In the genomic region with DNA sequence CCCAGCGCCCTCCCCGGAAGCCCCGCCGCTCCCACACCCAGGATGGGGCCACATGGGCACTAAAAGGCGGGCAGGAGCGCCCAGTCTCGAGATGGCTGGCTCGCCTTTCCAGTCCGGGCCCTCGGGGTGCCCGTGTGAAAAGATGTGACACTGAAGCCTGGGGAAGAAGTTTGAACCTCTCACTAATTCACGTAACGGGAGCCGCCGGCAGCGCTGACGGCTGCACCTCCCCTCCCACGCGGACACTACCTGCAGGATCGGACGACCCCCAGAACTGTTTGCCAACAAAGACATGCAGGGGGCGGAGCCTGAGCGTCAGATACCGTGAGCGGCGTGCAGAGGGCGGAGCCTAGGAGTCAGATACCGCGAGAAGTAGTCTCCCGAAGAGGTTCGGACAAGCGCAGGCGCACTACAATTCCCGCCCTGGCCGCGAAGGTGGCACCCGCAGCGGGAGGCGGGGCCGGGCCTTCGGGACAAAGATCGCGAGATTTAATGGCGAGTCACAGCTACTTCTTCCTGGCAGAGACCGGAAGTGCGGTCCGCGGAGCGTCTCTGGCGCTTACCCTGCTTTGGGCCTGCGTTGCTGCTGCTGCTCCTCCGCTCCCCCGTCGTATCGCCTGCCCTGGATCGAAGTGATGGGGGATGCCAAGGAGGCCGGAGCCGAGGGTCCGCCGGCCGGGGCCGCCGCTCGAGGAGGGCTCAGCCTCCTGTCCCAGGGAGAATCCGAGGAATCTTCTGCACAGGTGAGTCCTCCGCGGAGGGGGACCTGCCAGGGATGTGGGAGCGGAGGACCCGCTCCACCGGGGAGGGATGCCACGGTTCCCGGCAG, we compare ENCODE assay signal across 1 cellular context.
TF ChIP-seq lines count a peak whose summit lies in the region.

A gene with protein sequence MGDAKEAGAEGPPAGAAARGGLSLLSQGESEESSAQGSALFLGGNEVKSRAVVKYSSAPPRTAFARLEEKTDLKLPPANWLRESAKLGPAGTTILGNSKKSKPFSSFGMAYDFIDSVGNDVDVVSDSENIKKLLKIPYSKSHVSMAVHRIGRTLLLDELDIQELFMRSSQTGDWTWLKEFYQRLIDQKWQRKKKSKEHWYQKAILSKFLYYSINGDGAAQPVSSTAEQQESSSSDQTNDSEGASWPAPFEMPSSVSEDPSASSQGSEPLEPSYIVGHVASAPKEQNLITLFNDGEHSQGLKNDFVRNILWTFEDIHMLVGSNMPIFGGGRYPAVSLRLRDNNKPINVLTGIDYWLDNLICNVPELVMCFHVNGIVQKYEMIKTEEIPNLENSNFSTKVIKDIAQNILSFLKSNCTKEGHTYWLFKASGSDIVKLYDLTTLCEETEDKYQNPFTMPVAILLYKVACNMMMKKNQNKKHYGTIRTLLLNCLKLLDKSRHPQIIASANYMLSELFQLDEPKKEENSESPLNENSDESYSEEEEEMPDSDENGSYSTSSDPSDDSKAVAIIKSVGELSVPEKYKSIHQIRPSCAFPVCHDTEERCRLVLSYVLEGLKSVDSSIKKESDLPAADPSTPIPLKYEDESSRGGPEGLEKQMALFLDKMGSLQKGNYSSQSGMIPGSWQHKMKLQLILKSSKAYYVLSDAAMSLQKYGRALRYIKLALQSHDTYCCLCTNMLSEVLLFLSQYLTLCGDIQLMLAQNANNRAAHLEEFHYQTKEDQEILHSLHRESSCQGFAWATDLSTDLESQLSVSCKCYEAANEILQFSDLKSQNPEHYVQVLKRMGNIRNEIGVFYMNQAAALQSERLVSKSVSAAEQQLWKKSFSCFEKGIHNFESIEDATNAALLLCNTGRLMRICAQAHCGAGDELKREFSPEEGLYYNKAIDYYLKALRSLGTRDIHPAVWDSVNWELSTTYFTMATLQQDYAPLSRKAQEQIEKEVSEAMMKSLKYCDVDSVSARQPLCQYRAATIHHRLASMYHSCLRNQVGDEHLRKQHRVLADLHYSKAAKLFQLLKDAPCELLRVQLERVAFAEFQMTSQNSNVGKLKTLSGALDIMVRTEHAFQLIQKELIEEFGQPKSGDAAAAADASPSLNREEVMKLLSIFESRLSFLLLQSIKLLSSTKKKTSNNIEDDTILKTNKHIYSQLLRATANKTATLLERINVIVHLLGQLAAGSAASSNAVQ (plus strand): TSS at position 537 of the 829 bp plus-strand sequence. CDS start 99 bp downstream, at position 636.

TF ChIP-seq in HepG2, 621 proteins besides CTCF, POLR2A, EP300 and RAD21 (continued from another document):
- TF ChIP-seq, protein P1, sequence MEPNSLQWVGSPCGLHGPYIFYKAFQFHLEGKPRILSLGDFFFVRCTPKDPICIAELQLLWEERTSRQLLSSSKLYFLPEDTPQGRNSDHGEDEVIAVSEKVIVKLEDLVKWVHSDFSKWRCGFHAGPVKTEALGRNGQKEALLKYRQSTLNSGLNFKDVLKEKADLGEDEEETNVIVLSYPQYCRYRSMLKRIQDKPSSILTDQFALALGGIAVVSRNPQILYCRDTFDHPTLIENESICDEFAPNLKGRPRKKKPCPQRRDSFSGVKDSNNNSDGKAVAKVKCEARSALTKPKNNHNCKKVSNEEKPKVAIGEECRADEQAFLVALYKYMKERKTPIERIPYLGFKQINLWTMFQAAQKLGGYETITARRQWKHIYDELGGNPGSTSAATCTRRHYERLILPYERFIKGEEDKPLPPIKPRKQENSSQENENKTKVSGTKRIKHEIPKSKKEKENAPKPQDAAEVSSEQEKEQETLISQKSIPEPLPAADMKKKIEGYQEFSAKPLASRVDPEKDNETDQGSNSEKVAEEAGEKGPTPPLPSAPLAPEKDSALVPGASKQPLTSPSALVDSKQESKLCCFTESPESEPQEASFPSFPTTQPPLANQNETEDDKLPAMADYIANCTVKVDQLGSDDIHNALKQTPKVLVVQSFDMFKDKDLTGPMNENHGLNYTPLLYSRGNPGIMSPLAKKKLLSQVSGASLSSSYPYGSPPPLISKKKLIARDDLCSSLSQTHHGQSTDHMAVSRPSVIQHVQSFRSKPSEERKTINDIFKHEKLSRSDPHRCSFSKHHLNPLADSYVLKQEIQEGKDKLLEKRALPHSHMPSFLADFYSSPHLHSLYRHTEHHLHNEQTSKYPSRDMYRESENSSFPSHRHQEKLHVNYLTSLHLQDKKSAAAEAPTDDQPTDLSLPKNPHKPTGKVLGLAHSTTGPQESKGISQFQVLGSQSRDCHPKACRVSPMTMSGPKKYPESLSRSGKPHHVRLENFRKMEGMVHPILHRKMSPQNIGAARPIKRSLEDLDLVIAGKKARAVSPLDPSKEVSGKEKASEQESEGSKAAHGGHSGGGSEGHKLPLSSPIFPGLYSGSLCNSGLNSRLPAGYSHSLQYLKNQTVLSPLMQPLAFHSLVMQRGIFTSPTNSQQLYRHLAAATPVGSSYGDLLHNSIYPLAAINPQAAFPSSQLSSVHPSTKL (CRISPR knock-in tag; IDR thresholded peaks at IDR 0.05), result 0 out of 2 replicates have a peak, but pooled peaks have one; percentile 5
- peak; percentile 82; the same call in 1 of the 2 replicates for TF ChIP-seq SIN3A (IDR thresholded peaks at IDR 0.05; ENCODE audit: borderline replicate concordance, low read depth, low read length)
- TF ChIP-seq RXRA (CRISPR knock-in tag; IDR thresholded peaks at IDR 0.05), result peak; percentile 29
- TF ChIP-seq, protein P2, sequence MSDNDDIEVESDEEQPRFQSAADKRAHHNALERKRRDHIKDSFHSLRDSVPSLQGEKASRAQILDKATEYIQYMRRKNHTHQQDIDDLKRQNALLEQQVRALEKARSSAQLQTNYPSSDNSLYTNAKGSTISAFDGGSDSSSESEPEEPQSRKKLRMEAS (IDR thresholded peaks at IDR 0.05), result peak; percentile 91
- TF ChIP-seq MXD4 (CRISPR knock-in tag; IDR thresholded peaks at IDR 0.05), result no peak
- TF ChIP-seq NR3C1 (CRISPR knock-in tag; IDR thresholded peaks at IDR 0.05), result no peak
- TF ChIP-seq ZBTB7B (CRISPR knock-in tag; IDR thresholded peaks at IDR 0.05), result peak; percentile 88
- TF ChIP-seq SNAI1 (CRISPR knock-in tag; IDR thresholded peaks at IDR 0.05; ENCODE audit: borderline replicate concordance), result peak; percentile 68; the same call in 1 of the 2 replicates
- TF ChIP-seq ZNF292 (CRISPR knock-in tag; IDR thresholded peaks at IDR 0.05; ENCODE audit: borderline replicate concordance, low read depth), result no peak
- TF ChIP-seq, protein P3, sequence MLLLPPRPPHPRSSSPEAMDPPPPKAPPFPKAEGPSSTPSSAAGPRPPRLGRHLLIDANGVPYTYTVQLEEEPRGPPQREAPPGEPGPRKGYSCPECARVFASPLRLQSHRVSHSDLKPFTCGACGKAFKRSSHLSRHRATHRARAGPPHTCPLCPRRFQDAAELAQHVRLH (CRISPR knock-in tag; IDR thresholded peaks at IDR 0.05; ENCODE audit: borderline replicate concordance, low read depth), result no peak
- TF ChIP-seq KLF15 (CRISPR knock-in tag; IDR thresholded peaks at IDR 0.05; ENCODE audit: borderline replicate concordance), result peak; percentile 52; the same call in 1 of the 2 replicates
- TF ChIP-seq SRSF1 (optimal IDR thresholded peaks at IDR 0.05; ENCODE audit: low read depth, low read length), result peak; percentile 97
- no peak for TF ChIP-seq STAT5B (CRISPR knock-in tag; IDR thresholded peaks at IDR 0.05)
- 0 out of 2 replicates have a peak, but pooled peaks have one; percentile 40 for TF ChIP-seq ZFAT (CRISPR knock-in tag; conservative IDR thresholded peaks at IDR 0.05)
